9 cellular contexts compared by ENCODE assay signal in the genomic region with DNA sequence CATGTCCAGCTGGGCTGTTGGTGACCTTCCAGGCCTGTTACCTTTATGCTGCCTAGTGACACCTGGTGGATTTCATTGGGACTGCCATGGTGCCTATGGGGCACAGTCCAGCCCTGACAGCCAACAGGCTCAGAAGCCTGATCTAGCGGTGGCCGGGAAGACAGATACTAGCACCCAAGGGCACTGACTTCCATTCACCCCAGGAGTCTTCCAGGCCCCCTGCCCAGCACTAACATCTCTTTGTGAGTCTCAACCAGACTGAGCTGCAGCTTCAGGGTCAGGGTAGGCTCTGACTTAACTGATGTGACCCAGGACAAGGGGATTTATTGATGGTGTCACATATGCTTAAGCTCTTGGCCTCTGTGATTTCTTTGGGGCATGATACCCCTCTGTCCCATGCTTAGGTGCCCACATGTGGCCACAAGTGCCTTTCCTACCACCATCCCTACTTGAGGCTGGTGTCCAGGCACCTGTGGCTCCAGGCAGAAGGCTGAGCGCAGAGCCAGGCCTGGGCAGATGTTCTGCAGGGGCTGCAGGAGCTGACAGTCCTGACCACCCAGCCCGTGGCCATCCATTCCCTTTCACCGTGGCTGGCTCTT. TPM values are rescaled to one million over a fixed set of nuclear protein-coding genes. Genes with fewer than 3 reads are reported as not detected.
A peak's percentile ranks its signal among the peaks of the same experiment; 100 is the strongest.
DNase-seq lines count a peak whose midpoint lies in the region; ATAC-seq, FAIRE-seq and TF ChIP-seq lines count a peak whose summit lies in the region.
"Not testable (repeated sequence)": the region's sequence is repeated elsewhere in the genome, so short reads cannot be mapped to it uniquely, and the experiment has no call there.
"Had no signal": no experiment of that assay in that cellular context is flagged by ENCODE, and none has a peak within 500 bp of the region (broad histone marks: within the 10 kb centered on the region; RNA-seq: fewer than 3 reads in every experiment).

No MANE protein-coding gene starts in this region.

- intact Hi-C loops in activated CD4-positive, alpha-beta memory T cell treated with anti-CD3 and anti-CD28 coated beads for 36 hours (cut with micrococcal nuclease), result loop anchor here (10.0 kb wide), 1 partner anchor 970 kb away; no protein-coding TSS in a partner anchor
- intact Hi-C loops in left cardiac atrium (cut with DNase I); pancreas (cut with DNase I): not testable (repeated sequence)

- POLR2A ChIA-PET in CD8-positive, alpha-beta memory T cell (lab: Charles Lee); activated CD4-positive, alpha-beta memory T cell treated with anti-CD3 and anti-CD28 coated beads for 36 hours (lab: Charles Lee): not testable (repeated sequence)

- H3K4me1 ChIP-seq in CD8-positive, alpha-beta memory T cell (ENCODE audit: insufficient read depth, low read length); pancreas: not testable (repeated sequence)

- H3K4me1 Mint-ChIP-seq in CD8-positive, alpha-beta memory T cell; activated CD4-positive, alpha-beta memory T cell treated with anti-CD3 and anti-CD28 coated beads for 36 hours (ENCODE audit: low read depth); brain: not testable (repeated sequence)

- peak in 4 of 5 donors; percentile 21 to 73 (median 33) for DNase-seq in CD8-positive, alpha-beta memory T cell
- DNase-seq in NCI-H226 (peak; percentile 18), left cardiac atrium (peak; percentile 79), pancreas (peak; percentile 86 to 94 (median 92))
- DNase-seq in activated CD4-positive, alpha-beta memory T cell treated with anti-CD3 and anti-CD28 coated beads for 36 hours, result peak; percentile 83
- DNase-seq in stimulated activated CD8-positive, alpha-beta memory T cell treated with anti-CD3 and anti-CD28 coated beads, Interleukin-7, amount 100 ng/mL, for 4 hours (ENCODE audit: low read depth in 2 of 2), result peak; percentile 12 to 22

- not testable (repeated sequence) for H3K4me3 ChIP-seq in CD8-positive, alpha-beta memory T cell (ENCODE audit: low read length); pancreas

- H3K9me3 Mint-ChIP-seq in CD8-positive, alpha-beta memory T cell; activated CD4-positive, alpha-beta memory T cell treated with anti-CD3 and anti-CD28 coated beads for 36 hours; brain: not testable (repeated sequence)

- not testable (repeated sequence) for H3K27ac ChIP-seq in CD8-positive, alpha-beta memory T cell (ENCODE audit: low read depth, low read length); pancreas

- H3K27me3 Mint-ChIP-seq in CD8-positive, alpha-beta memory T cell; activated CD4-positive, alpha-beta memory T cell treated with anti-CD3 and anti-CD28 coated beads for 36 hours; brain: not testable (repeated sequence)

- 32 to 44% methylated on average over 4 to 5 of the region's 5 CpGs for WGBS in pancreas, 2 donors

- H3K27ac Mint-ChIP-seq in CD8-positive, alpha-beta memory T cell; activated CD4-positive, alpha-beta memory T cell treated with anti-CD3 and anti-CD28 coated beads for 36 hours: not testable (repeated sequence)
- peak overlapping the region in 2 of 5 experiments; percentile 38 to 65 for H3K27ac Mint-ChIP-seq in brain

- not testable (repeated sequence) for H3K36me3 Mint-ChIP-seq in CD8-positive, alpha-beta memory T cell; activated CD4-positive, alpha-beta memory T cell treated with anti-CD3 and anti-CD28 coated beads for 36 hours; brain

- H3K4me3 Mint-ChIP-seq in CD8-positive, alpha-beta memory T cell; activated CD4-positive, alpha-beta memory T cell treated with anti-CD3 and anti-CD28 coated beads for 36 hours; brain: not testable (repeated sequence)

- H3K9me3 ChIP-seq in CD8-positive, alpha-beta memory T cell (ENCODE audit: low read length); pancreas: not testable (repeated sequence)

- H3K27me3 ChIP-seq in CD8-positive, alpha-beta memory T cell (ENCODE audit: insufficient read depth, low read length, poor library complexity, severe bottlenecking); pancreas: not testable (repeated sequence)

- CTCF ChIA-PET in CD8-positive, alpha-beta memory T cell (lab: Charles Lee); activated CD4-positive, alpha-beta memory T cell treated with anti-CD3 and anti-CD28 coated beads for 36 hours (lab: Charles Lee): not testable (repeated sequence)

- TF ChIP-seq CTCF in brain (conservative IDR thresholded peaks at IDR 0.05), result peak; percentile 51 to 59
- peak; percentile 58 to 73 (median 68) for TF ChIP-seq CTCF in pancreas (IDR thresholded peaks at IDR 0.05)

- H3K36me3 ChIP-seq in CD8-positive, alpha-beta memory T cell (ENCODE audit: insufficient read depth, low read length); pancreas: not testable (repeated sequence)

- ATAC-seq in GM21526 (IDR thresholded peaks at IDR 0.05; ENCODE audit: low FRiP score, unreplicated experiment) (peak; percentile 58), left cardiac atrium (peak; percentile 63 to 86), pancreas (peak; percentile 98 to 100 (median 99))

- FAIRE-seq in pancreas (lab: Jason Lieb, UNC), result not testable (repeated sequence)

RNA-seq across cellular contexts. Expression of gene GOLGA6D, which starts 8.0 kb away (rescaled TPM):
- not detected for total RNA-seq in CD8-positive, alpha-beta memory T cell
- polyA plus RNA-seq in CD8-positive, alpha-beta memory T cell, result not detected
- under 1 TPM in 1 of 2 experiments, not detected in 1; 0.12 TPM for total RNA-seq in activated CD4-positive, alpha-beta memory T cell treated with anti-CD3 and anti-CD28 coated beads for 36 hours
- polyA plus RNA-seq in brain (ENCODE audit: insufficient read depth, low read depth, low replicate concordance) (not detected), pancreas (not detected)
- total RNA-seq in left cardiac atrium (not detected), pancreas (under 1 TPM in 1 of 6 donors, not detected in 5; 0.08 TPM)

RNA-seq across cellular contexts. Expression of gene GOLGA6C, which starts 16.5 kb away (rescaled TPM):
- not detected for total RNA-seq in CD8-positive, alpha-beta memory T cell
- not detected for polyA plus RNA-seq in CD8-positive, alpha-beta memory T cell
- total RNA-seq in activated CD4-positive, alpha-beta memory T cell treated with anti-CD3 and anti-CD28 coated beads for 36 hours, result not detected
- polyA plus RNA-seq in brain (ENCODE audit: insufficient read depth, low read depth, low replicate concordance) (not detected), pancreas (not detected)
- total RNA-seq in left cardiac atrium (not detected), pancreas (not detected)
- total RNA-seq: temporal lobe had no signal

Comparison
In these comparisons a context has a peak if more than half of its experiments do, and no peak if none do; other contexts are left out.
1. DNase-seq: peak in every context shown above with its lines; median percentile 92 in pancreas; 83 in activated CD4-positive, alpha-beta memory T cell treated with anti-CD3 and anti-CD28 coated beads for 36 hours; 79 in left cardiac atrium; 33 in CD8-positive, alpha-beta memory T cell; 18 in NCI-H226; 17 in stimulated activated CD8-positive, alpha-beta memory T cell treated with anti-CD3 and anti-CD28 coated beads, Interleukin-7, amount 100 ng/mL, for 4 hours.